ENCODE assay signal across 1 cellular context in genomic region chr9:22452415-22453010, GRCh38.
TF ChIP-seq lines count a peak whose summit lies in the region.

No MANE protein-coding gene starts in this region.

TF ChIP-seq in liver, 16 proteins besides CTCF, POLR2A, EP300 and RAD21:
- no peak for TF ChIP-seq REST (IDR thresholded peaks at IDR 0.05)
- peak; percentile 19 for TF ChIP-seq YY1 (IDR thresholded peaks at IDR 0.05)
TF ChIP-seq in liver: peak in this region for 1.
